24 cellular contexts compared by ENCODE assay signal in genomic region chr9:19138084-19138483, GRCh38. TPM values are rescaled to one million over a fixed set of nuclear protein-coding genes. Genes with fewer than 3 reads are reported as not detected.
DNase-seq lines count a peak whose midpoint lies in the region; ATAC-seq and TF ChIP-seq lines count a peak whose summit lies in the region.
"Had no signal": no experiment of that assay in that cellular context is flagged by ENCODE, and none has a peak within 500 bp of the region (broad histone marks: within the 10 kb centered on the region; RNA-seq: fewer than 3 reads in every experiment).

No MANE protein-coding gene starts in this region.

- H3K79me2 ChIP-seq in ACC112 (ENCODE audit: control insufficient read depth, insufficient read depth, low read length, unreplicated experiment), result no peaks in the 10 kb centered on the region
- no peaks in the 10 kb centered on the region for H3K79me2 ChIP-seq in MM.1S (ENCODE audit: low read length)

- H2AFZ ChIP-seq in ACC112 (ENCODE audit: low read length, unreplicated experiment) (peak overlapping the region; percentile 37), MM.1S (ENCODE audit: low read length) (no peak overlapping the region)

- no peak overlapping the region for H3K4me3 Mint-ChIP-seq in HFFc6
- H3K4me3 Mint-ChIP-seq: activated CD4-positive, alpha-beta T cell treated with anti-CD3 and anti-CD28 coated beads, Interleukin-2, amount 10 ng/mL, durations not matched to agents 7 days and 5 days; activated naive CD8-positive, alpha-beta T cell; CD14-positive monocyte; naive thymus-derived CD8-positive, alpha-beta T cell had no signal

- H3K4me1 ChIP-seq in ACC112 (ENCODE audit: control insufficient read depth, insufficient read depth, low read length, unreplicated experiment), result peaks cover 38% of the 10 kb centered on the region
- H3K4me1 ChIP-seq in MM.1S (ENCODE audit: low read length), result no peaks in the 10 kb centered on the region
- H3K4me1 ChIP-seq: body of pancreas had no signal

- no peaks in the 10 kb centered on the region for H3K9me3 ChIP-seq in MM.1S (replicated peaks; ENCODE audit: insufficient read depth, low read length)
- H3K9me3 ChIP-seq: body of pancreas, heart left ventricle had no signal

- H3K36me3 ChIP-seq in ACC112 (ENCODE audit: insufficient read depth, low read length) (no peaks in the 10 kb centered on the region), MM.1S (replicated peaks; ENCODE audit: insufficient read depth, low read length) (no peaks in the 10 kb centered on the region)
- H3K36me3 ChIP-seq: heart left ventricle had no signal

- no peaks in the 10 kb centered on the region for H3K9me3 Mint-ChIP-seq in HFFc6
- H3K9me3 Mint-ChIP-seq: activated CD4-positive, alpha-beta T cell treated with anti-CD3 and anti-CD28 coated beads, Interleukin-2, amount 10 ng/mL, durations not matched to agents 7 days and 5 days; naive thymus-derived CD8-positive, alpha-beta T cell had no signal

- ATAC-seq in HG03565 (IDR thresholded peaks at IDR 0.05; ENCODE audit: unreplicated experiment) (no peak), GM18517 (IDR thresholded peaks at IDR 0.05; ENCODE audit: unreplicated experiment) (no peak)
- ATAC-seq: body of pancreas; heart left ventricle; left colon; naive thymus-derived CD8-positive, alpha-beta T cell; PC-3; sciatic nerve had no signal

- H3K27me3 ChIP-seq in ACC112 (ENCODE audit: insufficient read depth, low read length) (no peaks in the 10 kb centered on the region), MM.1S (replicated peaks; ENCODE audit: insufficient read depth, low read length) (no peaks in the 10 kb centered on the region)
- H3K27me3 ChIP-seq: body of pancreas, heart left ventricle had no signal

- H3K27me3 Mint-ChIP-seq in HFFc6 (ENCODE audit: insufficient read depth), result no peaks in the 10 kb centered on the region
- H3K27me3 Mint-ChIP-seq: activated CD4-positive, alpha-beta T cell treated with anti-CD3 and anti-CD28 coated beads, Interleukin-2, amount 10 ng/mL, durations not matched to agents 7 days and 5 days; activated naive CD8-positive, alpha-beta T cell; naive thymus-derived CD8-positive, alpha-beta T cell had no signal

- H3K4me3 ChIP-seq in ACC112 (ENCODE audit: low read depth, low read length) (no peak overlapping the region), MM.1S (ENCODE audit: low read length) (no peak overlapping the region)
- H3K4me3 ChIP-seq: body of pancreas, heart left ventricle had no signal

- H3K36me3 Mint-ChIP-seq in HFFc6 (ENCODE audit: low read depth), result no peaks in the 10 kb centered on the region
- H3K36me3 Mint-ChIP-seq: activated naive CD8-positive, alpha-beta T cell; CD14-positive monocyte; naive thymus-derived CD8-positive, alpha-beta T cell had no signal

- TF ChIP-seq CTCF in HFFc6 (IDR thresholded peaks at IDR 0.05) (no peak), MM.1S (IDR thresholded peaks at IDR 0.05; ENCODE audit: low read length) (no peak)

- no peak overlapping the region for H3K9ac ChIP-seq in MM.1S (ENCODE audit: low read length)

- no peaks in the 10 kb centered on the region for H4K20me1 ChIP-seq in MM.1S (ENCODE audit: insufficient read depth, low read length)

- no peak for DNase-seq in HFFc6
- DNase-seq in NCI-H2107 treated with DMSO at 0.1 percent for 48 hours (lab: John Stamatoyannopoulos, UW; ENCODE audit: unreplicated experiment), result peak; percentile 85
- DNase-seq in astrocyte of the hippocampus (ENCODE audit: low read depth, low spot score), result peak; percentile 45
- DNase-seq in MM.1S, result no peak
- no peak for DNase-seq in activated T-cell treated with anti-CD3 and anti-CD28 coated beads, Interleukin-2, amount 50 U/mL, for 1 hour
- DNase-seq: activated CD4-positive, alpha-beta T cell treated with anti-CD3 and anti-CD28 coated beads, Interleukin-2, amount 10 ng/mL, durations not matched to agents 7 days and 5 days; body of pancreas; heart left ventricle; KG1; left colon; MV-4-11; naive thymus-derived CD8-positive, alpha-beta T cell; NCI-H2171; SHP77 treated with DMSO at 0.1 percent for 48 hours; stimulated activated CD4-positive, alpha-beta T cell treated with anti-CD3 and anti-CD28 coated beads, Interleukin-15, amount 100 ng/mL, for 24 hours; stimulated activated CD8-positive, alpha-beta memory T cell treated with anti-CD3 and anti-CD28 coated beads, Interleukin-4, amount 100 ng/mL, for 48 hours had no signal

- no peaks in the 10 kb centered on the region for H3K9me2 ChIP-seq in MM.1S (replicated peaks; ENCODE audit: insufficient read depth, low read length)

- peak overlapping the region; percentile 49; the same call in 1 of the 2 replicates for H3K27ac ChIP-seq in ACC112 (ENCODE audit: low read depth, low read length)
- no peak overlapping the region for H3K27ac ChIP-seq in MM.1S (ENCODE audit: low read length)
- H3K27ac ChIP-seq: body of pancreas, epithelial cell of prostate, heart left ventricle had no signal

- peaks cover 38% of the 10 kb centered on the region for H3K4me1 Mint-ChIP-seq in HFFc6 (ENCODE audit: low read depth)

- no peak overlapping the region for H3K4me2 ChIP-seq in MM.1S (ENCODE audit: low read depth, low read length)

- 0 out of 2 replicates have a peak overlapping the region, but pooled peaks have one; percentile 79 for H3K27ac Mint-ChIP-seq in HFFc6
- H3K27ac Mint-ChIP-seq: activated CD4-positive, alpha-beta T cell treated with anti-CD3 and anti-CD28 coated beads, Interleukin-2, amount 10 ng/mL, durations not matched to agents 7 days and 5 days; activated naive CD8-positive, alpha-beta T cell; CD14-positive monocyte had no signal

- no peaks in the 10 kb centered on the region for H3F3A ChIP-seq in MM.1S (ENCODE audit: insufficient read depth, low read length)

RNA-seq across cellular contexts. Expression of gene PLIN2, which starts 10.8 kb away (rescaled TPM):
- total RNA-seq in HFFc6 (2021; fragmentation: NEBNext Ultra II Directional; extraction: Animal tissue kit (Norgen Biotek cat#: 25700)), result 10 to 100 TPM; 80.8 to 91.6 (median 87.7) TPM

RNA-seq across cellular contexts. Expression of gene HAUS6, which starts 35.4 kb away (rescaled TPM):
- total RNA-seq in HFFc6 (2021; fragmentation: NEBNext Ultra II Directional; extraction: Animal tissue kit (Norgen Biotek cat#: 25700)), result 10 to 100 TPM in 5 of 6 experiments, 1 to 10 TPM in 1; 9.2 to 15.4 (median 14.0) TPM

Comparison
In these comparisons a context has a peak if more than half of its experiments do, and no peak if none do; other contexts are left out.
1. DNase-seq: peak in NCI-H2107 treated with DMSO at 0.1 percent for 48 hours (single experiment) and astrocyte of the hippocampus (single experiment); none in HFFc6 (single experiment), MM.1S (single experiment) and activated T-cell treated with anti-CD3 and anti-CD28 coated beads, Interleukin-2, amount 50 U/mL, for 1 hour (single experiment).